ENCODE assay signal across 29 cellular contexts in genomic region chr22:49101873-49102272, GRCh38.
"Had no signal": no experiment of that assay in that cellular context is flagged by ENCODE, and none has a peak within 500 bp of the region (broad histone marks: within the 10 kb centered on the region; RNA-seq: fewer than 3 reads in every experiment).

No MANE protein-coding gene starts in this region.

- H3K27ac ChIP-seq: coronary artery, esophagus muscularis mucosa, foreskin keratinocyte, gastroesophageal sphincter, heart left ventricle, hepatocyte, left lung, neural progenitor cell, ovary, skin epidermis, thoracic aorta, tibial nerve, upper lobe of left lung, uterus had no signal

- H3K9me3 Mint-ChIP-seq: nephron; neural progenitor cell; stimulated activated naive B cell treated with anti-CD40 and anti-IgM and Interleukin-4, amounts not matched to agents 10 μg/mL and 1 μg/mL and 100 μg/mL, for 72 hours; stimulated activated naive CD8-positive, alpha-beta T cell treated with anti-CD3 and anti-CD28 coated beads, Interleukin-15, Interleukin-2, amounts not matched to agents 100 ng/mL and 50 ng/mL, for 24 hours had no signal

- H3K36me3 Mint-ChIP-seq: naive thymus-derived CD4-positive, alpha-beta T cell; neural progenitor cell; stimulated activated naive B cell treated with anti-CD40 and anti-IgM and Interleukin-4, amounts not matched to agents 10 μg/mL and 1 μg/mL and 100 μg/mL, for 72 hours had no signal

- H3K9ac ChIP-seq: neural progenitor cell had no signal

- H3K27me3 ChIP-seq: foreskin keratinocyte, hepatocyte, neural progenitor cell, ovary, tibial nerve, upper lobe of left lung, uterus had no signal

- H3K36me3 ChIP-seq: esophagus muscularis mucosa, gastroesophageal sphincter, heart left ventricle, left lung, neural progenitor cell, ovary, thoracic aorta, tibial nerve, upper lobe of left lung, uterus had no signal

- H3K4me3 Mint-ChIP-seq: naive thymus-derived CD4-positive, alpha-beta T cell; nephron; neural progenitor cell; stimulated activated naive B cell treated with anti-CD40 and anti-IgM and Interleukin-4, amounts not matched to agents 10 μg/mL and 1 μg/mL and 100 μg/mL, for 72 hours; stimulated activated naive CD8-positive, alpha-beta T cell treated with anti-CD3 and anti-CD28 coated beads, Interleukin-15, Interleukin-2, amounts not matched to agents 100 ng/mL and 50 ng/mL, for 24 hours had no signal

- H3K27ac Mint-ChIP-seq: naive thymus-derived CD4-positive, alpha-beta T cell; nephron; neural progenitor cell; stimulated activated naive B cell treated with anti-CD40 and anti-IgM and Interleukin-4, amounts not matched to agents 10 μg/mL and 1 μg/mL and 100 μg/mL, for 72 hours; stimulated activated naive CD8-positive, alpha-beta T cell treated with anti-CD3 and anti-CD28 coated beads, Interleukin-15, Interleukin-2, amounts not matched to agents 100 ng/mL and 50 ng/mL, for 24 hours had no signal

- H3K4me1 ChIP-seq: esophagus muscularis mucosa, foreskin keratinocyte, gastroesophageal sphincter, heart left ventricle, left lung, neural progenitor cell, upper lobe of left lung, uterus had no signal

- H3K4me2 ChIP-seq: hepatocyte, neural progenitor cell had no signal

- H3K4me1 Mint-ChIP-seq: nephron; stimulated activated naive B cell treated with anti-CD40 and anti-IgM and Interleukin-4, amounts not matched to agents 10 μg/mL and 1 μg/mL and 100 μg/mL, for 72 hours had no signal

- FAIRE-seq: endothelial cell of umbilical vein had no signal

- ATAC-seq: foreskin keratinocyte; gastroesophageal sphincter; heart left ventricle; left cardiac atrium; left lung; naive thymus-derived CD4-positive, alpha-beta T cell; stimulated activated naive B cell treated with anti-CD40 and anti-IgM and Interleukin-4, amounts not matched to agents 10 μg/mL and 1 μg/mL and 100 μg/mL, for 72 hours had no signal

- H3K4me3 ChIP-seq: coronary artery, esophagus muscularis mucosa, gastroesophageal sphincter, heart left ventricle, hepatocyte, left lung, neural progenitor cell, ovary, skin epidermis, thoracic aorta, tibial nerve, upper lobe of left lung, uterus had no signal

- H3K9me3 ChIP-seq: esophagus muscularis mucosa, gastroesophageal sphincter, heart left ventricle, left lung, ovary, thoracic aorta, tibial nerve, upper lobe of left lung, uterus had no signal

- DNase-seq: dermis blood vessel endothelial cell; effector memory CD4-positive, alpha-beta T cell; foreskin keratinocyte; left cardiac atrium; mammary epithelial cell; mesendoderm; midbrain; naive thymus-derived CD4-positive, alpha-beta T cell; nucleus accumbens; retina; stimulated activated CD4-positive, alpha-beta T cell treated with anti-CD3 and anti-CD28 coated beads, Interleukin-15, amount 100 ng/mL, for 24 hours; stimulated activated CD4-positive, alpha-beta T cell treated with anti-CD3 and anti-CD28 coated beads, Interleukin-2, amount 100 ng/mL, for 48 hours; stimulated activated naive B cell treated with anti-CD40 and anti-IgM and Interleukin-4, amounts not matched to agents 10 μg/mL and 1 μg/mL and 100 μg/mL, for 72 hours; upper lobe of left lung; uterus had no signal
